ENCODE assay signal across 8 cellular contexts in genomic region chr2:218962859-218963492, GRCh38. TPM values are rescaled to one million over a fixed set of nuclear protein-coding genes. Genes with fewer than 3 reads are reported as not detected.
DNase-seq lines count a peak whose midpoint lies in the region; ATAC-seq and TF ChIP-seq lines count a peak whose summit lies in the region.

No MANE protein-coding gene starts in this region.

- WGBS in endodermal cell (ENCODE audit: insufficient coverage in 1 of 2, insufficient read length in 1 of 2), 2 experiments: 0 to 1% methylated on average over 26 to 42 of the region's 42 CpGs
- WGBS in mesendoderm (ENCODE audit: extremely low coverage, insufficient coverage, low lambda C conversion rate): no CpG with 5 or more reads among the region's 42 CpGs
- WGBS in stomach, 5 donors: 3 to 5% (median 3%) methylated on average over 41 to 42 of the region's 42 CpGs
- WGBS in gastroesophageal sphincter (ENCODE audit: low coverage in 1 of 2), 2 donors: 0 to 3% methylated on average over 5 to 14 of the region's 42 CpGs

- no peak overlapping the region for H4K5ac ChIP-seq in mesendoderm (ENCODE audit: low read length)

- ATAC-seq in gastroesophageal sphincter: no peak

- H3K4me1 ChIP-seq in endodermal cell (ENCODE audit: control insufficient read depth, insufficient read depth, low read length) (no peaks in the 10 kb centered on the region), mesendoderm (ENCODE audit: control insufficient read depth, low read depth, low read length) (peaks cover 10% of the 10 kb centered on the region), stomach (peaks cover 17 to 31% (median 30%) of the 10 kb centered on the region in 4 donors), gastroesophageal sphincter (peaks cover 0 to 31% (median 5%) of the 10 kb centered on the region in 3 donors)

- no peak overlapping the region for H3K18ac ChIP-seq in mesendoderm (ENCODE audit: low read length)

- H3K56ac ChIP-seq in mesendoderm (ENCODE audit: low read length): no peak overlapping the region

- H3K9me3 ChIP-seq in endodermal cell (ENCODE audit: control insufficient read depth, low read length) (no peaks in the 10 kb centered on the region), stomach (peaks cover 0 to 8% (median 0%) of the 10 kb centered on the region in 4 donors), gastroesophageal sphincter (no peaks in the 10 kb centered on the region)

- H2BK15ac ChIP-seq in mesendoderm (replicated peaks; ENCODE audit: low read depth): no peak overlapping the region

- H3K79me2 ChIP-seq in mesendoderm (ENCODE audit: control insufficient read depth, insufficient read depth, low read length): no peaks in the 10 kb centered on the region

- no peak for TF ChIP-seq EP300 in stomach (IDR thresholded peaks at IDR 0.05)
- no peak for TF ChIP-seq EP300 in gastroesophageal sphincter (IDR thresholded peaks at IDR 0.05)

- no peaks in the 10 kb centered on the region for H3K9me3 Mint-ChIP-seq in endodermal cell

- peak overlapping the region; percentile 89 for H3K27ac Mint-ChIP-seq in endodermal cell

- peaks cover 16% of the 10 kb centered on the region for H3K4me1 Mint-ChIP-seq in endodermal cell

- intact Hi-C loops in stomach (cut with DNase I; ENCODE audit: low total_unique reads): no loop called here

- TF ChIP-seq POLR2A in stomach (IDR thresholded peaks at IDR 0.05): no peak
- TF ChIP-seq POLR2A in gastroesophageal sphincter (IDR thresholded peaks at IDR 0.05): no peak

- H3K27me3 ChIP-seq in endodermal cell (ENCODE audit: control insufficient read depth, insufficient read depth, low read length, poor library complexity, severe bottlenecking) (peaks cover 55% of the 10 kb centered on the region), mesendoderm (ENCODE audit: insufficient read depth, low read length, poor library complexity) (peaks cover 19% of the 10 kb centered on the region), stomach (peaks cover 44 to 97% (median 83%) of the 10 kb centered on the region in 3 donors), gastroesophageal sphincter (peaks cover 98% of the 10 kb centered on the region)

- H4K8ac ChIP-seq in mesendoderm (ENCODE audit: low read depth, low read length): no peak overlapping the region

- peak overlapping the region; percentile 74 for H3K4me2 ChIP-seq in mesendoderm (ENCODE audit: low read length)

- no peaks in the 10 kb centered on the region for H3K36me3 Mint-ChIP-seq in endodermal cell (ENCODE audit: low read depth)

- peaks cover 68% of the 10 kb centered on the region for H3K27me3 Mint-ChIP-seq in endodermal cell (ENCODE audit: insufficient read depth)

- H2BK5ac ChIP-seq in mesendoderm (ENCODE audit: low read length): no peak overlapping the region

- H3K4me3 Mint-ChIP-seq in endodermal cell: peak overlapping the region; percentile 67

- H3K27ac ChIP-seq in endodermal cell (ENCODE audit: low read depth, low read length) (peak overlapping the region; percentile 95), mesendoderm (ENCODE audit: low read depth, low read length) (no peak overlapping the region), stomach (peak overlapping the region in 2 of 5 donors; percentile 8 to 37), gastroesophageal sphincter (no peak overlapping the region)

- H2BK120ac ChIP-seq in mesendoderm (ENCODE audit: low read depth, low read length): no peak overlapping the region

- H3K9ac ChIP-seq in endodermal cell (ENCODE audit: extremely low read depth, low read length, poor library complexity, severe bottlenecking): peak overlapping the region; percentile 78
- H3K9ac ChIP-seq in mesendoderm (ENCODE audit: low read length): no peak overlapping the region

- H3K36me3 ChIP-seq in endodermal cell (ENCODE audit: control insufficient read depth, insufficient read depth, low read length) (no peaks in the 10 kb centered on the region), mesendoderm (ENCODE audit: control insufficient read depth, insufficient read depth, low read length) (no peaks in the 10 kb centered on the region), stomach (no peaks in the 10 kb centered on the region), gastroesophageal sphincter (no peaks in the 10 kb centered on the region)

- no peaks in the 10 kb centered on the region for H3K79me1 ChIP-seq in mesendoderm (ENCODE audit: low read length)

- H2AK5ac ChIP-seq in mesendoderm (ENCODE audit: low read length): no peak overlapping the region

- peak overlapping the region; percentile 83 for H3K4me3 ChIP-seq in endodermal cell (ENCODE audit: low read length)
- H3K4me3 ChIP-seq in mesendoderm (ENCODE audit: low read length): peak overlapping the region; percentile 11
- H3K4me3 ChIP-seq in stomach: no peak overlapping the region
- no peak overlapping the region for H3K4me3 ChIP-seq in gastroesophageal sphincter

- TF ChIP-seq CTCF in endodermal cell (conservative IDR thresholded peaks at IDR 0.05): no peak
- TF ChIP-seq CTCF in stomach (IDR thresholded peaks at IDR 0.05): no peak
- no peak for TF ChIP-seq CTCF in gastroesophageal sphincter (IDR thresholded peaks at IDR 0.05)

- no peak overlapping the region for H3K23ac ChIP-seq in mesendoderm (ENCODE audit: low read length)

- H3K4ac ChIP-seq in mesendoderm (ENCODE audit: low read depth, low read length): no peak overlapping the region

- DNase-seq in ELR (ENCODE audit: low read depth) (peak; percentile 64), NCI-H2081 (lab: John Stamatoyannopoulos, UW) (peak; percentile 96 to 98), endodermal cell (peak; percentile 99), mesendoderm (peak; percentile 98), stomach (peak; percentile 62), SKM-1 (lab: John Stamatoyannopoulos, UW; ENCODE audit: unreplicated experiment) (no peak)
- peak; percentile 72 for DNase-seq in activated CD4-positive, alpha-beta T cell treated with anti-CD3 and anti-CD28 coated beads for 48 hours

RNA-seq across cellular contexts. Expression of gene CDK5R2, which starts 3.5 kb away (rescaled TPM):
- total RNA-seq in endodermal cell (under 1 TPM; 0.81 to 0.95 TPM), stomach (under 1 TPM in 3 of 5 donors, not detected in 2; 0.37 to 0.58 (median 0.45) TPM), gastroesophageal sphincter (under 1 TPM in 2 of 4 donors, not detected in 2; 0.27 to 0.35 TPM)
- polyA plus RNA-seq in endodermal cell (2013, experiment 1 of 2): 4.7 TPM
- 4.8 TPM for polyA plus RNA-seq in endodermal cell (2013, experiment 2 of 2)
- 0.11 TPM for polyA plus RNA-seq in mesendoderm (2013, experiment 1 of 2)
- 0.15 TPM for polyA plus RNA-seq in mesendoderm (2013, experiment 2 of 2)
- polyA plus RNA-seq in stomach: under 1 TPM; 0.20 to 0.56 (median 0.46) TPM

RNA-seq across cellular contexts. Expression of gene FEV, which starts 22.0 kb away (rescaled TPM):
- total RNA-seq in endodermal cell (not detected), stomach (1 to 10 TPM in 1 of 5 donors, not detected in 4; 1.3 TPM), gastroesophageal sphincter (not detected)
- 0.11 TPM for polyA plus RNA-seq in endodermal cell (2013, experiment 1 of 2)
- not detected for polyA plus RNA-seq in endodermal cell (2013, experiment 2 of 2)
- polyA plus RNA-seq in mesendoderm (2013, experiment 1 of 2): 0.13 TPM
- polyA plus RNA-seq in mesendoderm (2013, experiment 2 of 2): 0.10 TPM
- polyA plus RNA-seq in stomach: 1 to 10 TPM in 1 of 3 donors, under 1 TPM in 2; 0.28 to 6.4 (median 0.87) TPM

RNA-seq across cellular contexts. Expression of gene CRYBA2, which starts 30.2 kb away (rescaled TPM):
- total RNA-seq in endodermal cell: 1 to 10 TPM; 2.6 to 3.5 TPM
- not detected for polyA plus RNA-seq in endodermal cell (2013, experiment 1 of 2)
- not detected for polyA plus RNA-seq in endodermal cell (2013, experiment 2 of 2)
- 0.10 TPM for polyA plus RNA-seq in mesendoderm (2013, experiment 1 of 2)
- not detected for polyA plus RNA-seq in mesendoderm (2013, experiment 2 of 2)
- total RNA-seq in stomach: 1 to 10 TPM in 1 of 5 donors, not detected in 4; 2.8 TPM
- polyA plus RNA-seq in stomach: 1 to 10 TPM; 1.2 to 7.5 (median 3.7) TPM
- not detected for total RNA-seq in gastroesophageal sphincter

Comparison
In these comparisons a context has a peak if more than half of its experiments do, and no peak if none do; other contexts are left out.
1. H3K4me3 ChIP-seq: peak in endodermal cell (single experiment) and mesendoderm (single experiment); none in stomach (0 of 4) and gastroesophageal sphincter (0 of 2).